35 cellular contexts compared by ENCODE assay signal in genomic region chr4:17398035-17398434, GRCh38.
"Had no signal": no experiment of that assay in that cellular context is flagged by ENCODE, and none has a peak within 500 bp of the region (broad histone marks: within the 10 kb centered on the region; RNA-seq: fewer than 3 reads in every experiment).

No MANE protein-coding gene starts in this region.

- H3K4me3 ChIP-seq: body of pancreas, breast epithelium, Peyer's patch, SJSA1 had no signal

- H3K9me3 ChIP-seq: body of pancreas, breast epithelium, Peyer's patch had no signal

- DNase-seq: activated CD4-positive, alpha-beta T cell treated with anti-CD3 and anti-CD28 coated beads for 1 hour; activated CD4-positive, alpha-beta T cell treated with anti-CD3 and anti-CD28 coated beads for 48 hours; activated CD4-positive, alpha-beta T cell treated with anti-CD3 and anti-CD28 coated beads, Interleukin-2, amount 50 U/mL, for 4 hours; activated CD4-positive, CD25-positive, alpha-beta regulatory T cell; activated CD8-positive, alpha-beta T cell treated with anti-CD3 and anti-CD28 coated beads for 36 hours; activated effector memory CD4-positive, alpha-beta T cell treated with anti-CD3 and anti-CD28 coated beads, Interleukin-2, amount 50 U/mL, for 16 hours; activated naive CD4-positive, alpha-beta T cell; activated naive CD4-positive, alpha-beta T cell treated with anti-CD3 and anti-CD28 coated beads, Interleukin-2, amount 50 U/mL, for 16 hours; activated naive CD8-positive, alpha-beta T cell treated with anti-CD3 and anti-CD28 coated beads for 36 hours; activated T-cell treated with anti-CD3 and anti-CD28 coated beads, Interleukin-2, amount 50 U/mL, for 1 hour; activated T-cell treated with anti-CD3 and anti-CD28 coated beads, Interleukin-2, amount 50 U/mL, for 72 hours; body of pancreas; Kasumi-1; KG1; MM.1S; MV-4-11; NCI-H1092; NCI-H1417; NCI-H146; NCI-H187; NCI-H2029 treated with DMSO at 0.1 percent for 48 hours; NCI-H2107; NCI-H2171; NCI-H510A; NCI-H526; NCI-H748 treated with DMSO at 0.1 percent for 48 hours; NK-92 treated with Interleukin-12 subunit alpha and Interleukin-12 subunit beta, amount 100 ng/mL, for 24 hours; PC-3; Peyer's patch; RPMI8226; SHP77 treated with DMSO at 0.1 percent for 48 hours; T1000; WERI-Rb-1 had no signal

- H3K4me1 ChIP-seq: body of pancreas, breast epithelium, Peyer's patch, SJSA1 had no signal

- H3K27ac ChIP-seq: body of pancreas, breast epithelium, Peyer's patch, SJSA1, WERI-Rb-1 had no signal

- H3K27me3 ChIP-seq: body of pancreas, breast epithelium, Peyer's patch had no signal

- H3K36me3 ChIP-seq: breast epithelium, Peyer's patch, SJSA1, WERI-Rb-1 had no signal
